25 cellular contexts compared by ENCODE assay signal in the genomic region with DNA sequence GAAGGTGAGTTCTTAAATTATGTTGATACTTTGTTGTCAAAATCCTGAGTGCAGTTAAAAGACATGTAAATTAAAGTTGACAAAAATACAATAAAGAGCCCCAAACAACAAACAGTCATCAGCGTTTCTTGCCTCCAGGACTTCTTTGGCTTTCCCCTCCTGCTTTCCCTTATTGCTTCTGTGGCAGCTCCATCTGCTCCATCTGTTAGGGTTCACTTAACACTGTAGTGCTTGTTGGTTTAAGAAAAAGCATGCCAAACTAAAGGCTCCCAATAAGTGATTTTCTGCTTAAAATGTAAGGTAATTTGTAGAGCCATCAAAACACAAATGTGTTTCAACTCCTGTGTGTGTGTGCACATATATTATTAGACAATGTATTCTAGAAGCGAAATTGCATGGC.
DNase-seq lines count a peak whose midpoint lies in the region; ATAC-seq, FAIRE-seq and TF ChIP-seq lines count a peak whose summit lies in the region.
"Had no signal": no experiment of that assay in that cellular context is flagged by ENCODE, and none has a peak within 500 bp of the region (broad histone marks: within the 10 kb centered on the region; RNA-seq: fewer than 3 reads in every experiment).

No MANE protein-coding gene starts in this region.

- DNase-seq in D721Med (ENCODE audit: insufficient read length, low spot score) (no peak), NCI-H1694 (lab: John Stamatoyannopoulos, UW) (peak; percentile 81), NCI-H69 (lab: John Stamatoyannopoulos, UW) (peak; percentile 100), left kidney (ENCODE audit: low read depth, low spot score) (peak; percentile 63), coronary artery (ENCODE audit: low spot score) (no peak), foreskin keratinocyte (no peak)
- no peak for DNase-seq in NK-92 treated with Interleukin-12 subunit alpha and Interleukin-12 subunit beta, amount 100 ng/mL, for 24 hours (lab: John Stamatoyannopoulos, UW)
- no peak for DNase-seq in CD4-positive, alpha-beta T cell
- DNase-seq: activated CD4-positive, alpha-beta T cell treated with anti-CD3 and anti-CD28 coated beads for 1 hour; activated naive CD8-positive, alpha-beta T cell treated with anti-CD3 and anti-CD28 coated beads, Interleukin-2, amount 50 U/mL, for 24 hours; left lung; mucosa of descending colon; PC-9; right cardiac atrium; SK-N-SH; stimulated activated CD4-positive, alpha-beta T cell treated with anti-CD3 and anti-CD28 coated beads, Interleukin-15, amount 100 ng/mL, for 24 hours; stimulated activated naive B cell treated with anti-CD40 and anti-IgM and Interleukin-4, amounts not matched to agents 10 μg/mL and 1 μg/mL and 100 μg/mL, for 72 hours; T-helper 9 cell had no signal

- no peaks in the 10 kb centered on the region for H3K36me3 Mint-ChIP-seq in CD4-positive, alpha-beta T cell (ENCODE audit: low read depth)
- H3K36me3 Mint-ChIP-seq: CD14-positive monocyte; stimulated activated naive B cell treated with anti-CD40 and anti-IgM and Interleukin-4, amounts not matched to agents 10 μg/mL and 1 μg/mL and 100 μg/mL, for 72 hours had no signal

- no peaks in the 10 kb centered on the region for H3K27me3 ChIP-seq in CD4-positive, alpha-beta T cell (ENCODE audit: control insufficient read depth, insufficient read depth, low read length)
- H3K27me3 ChIP-seq in foreskin keratinocyte: peaks cover 77% of the 10 kb centered on the region
- H3K27me3 ChIP-seq: dorsolateral prefrontal cortex, left lung, tibial nerve had no signal

- no peaks in the 10 kb centered on the region for H3K4me1 ChIP-seq in foreskin keratinocyte
- H3K4me1 ChIP-seq: left lung, tibial nerve had no signal

- intact Hi-C loops in CD4-positive, alpha-beta T cell (cut with DNase I, micrococcal nuclease): no loop called here

- no peak overlapping the region for H3K4me3 ChIP-seq in coronary artery
- H3K4me3 ChIP-seq: dorsolateral prefrontal cortex, left lung, mucosa of descending colon, PC-9, tibial nerve had no signal

- TF ChIP-seq CTCF in D721Med (IDR thresholded peaks at IDR 0.05; ENCODE audit: insufficient read depth, missing control alignments) (no peak), coronary artery (IDR thresholded peaks at IDR 0.05) (no peak), foreskin keratinocyte (conservative IDR thresholded peaks at IDR 0.05) (no peak)
- no peak for TF ChIP-seq CTCF in CD4-positive, alpha-beta T cell (IDR thresholded peaks at IDR 0.05)

- no peaks in the 10 kb centered on the region for H3K27me3 Mint-ChIP-seq in CD4-positive, alpha-beta T cell
- H3K27me3 Mint-ChIP-seq: activated naive CD8-positive, alpha-beta T cell treated with anti-CD3 and anti-CD28 coated beads, Interleukin-2, amount 50 U/mL, for 24 hours; activated T-helper 17 cell treated with anti-CD3 and anti-CD28 coated beads, Interleukin-2, amount 50 U/mL, for 72 hours; stimulated activated naive B cell treated with anti-CD40 and anti-IgM and Interleukin-4, amounts not matched to agents 10 μg/mL and 1 μg/mL and 100 μg/mL, for 72 hours had no signal

- CTCF ChIA-PET in CD4-positive, alpha-beta T cell (lab: Charles Lee): no interaction called here

- H3K4me1 Mint-ChIP-seq in CD4-positive, alpha-beta T cell (ENCODE audit: low read depth): no peaks in the 10 kb centered on the region
- H3K4me1 Mint-ChIP-seq: activated T-helper 17 cell treated with anti-CD3 and anti-CD28 coated beads, Interleukin-2, amount 50 U/mL, for 72 hours; CD14-positive monocyte; stimulated activated naive B cell treated with anti-CD40 and anti-IgM and Interleukin-4, amounts not matched to agents 10 μg/mL and 1 μg/mL and 100 μg/mL, for 72 hours had no signal

- peak; percentile 91 for FAIRE-seq in D721Med (lab: Jason Lieb, UNC)
- FAIRE-seq: bronchial epithelial cell, H54, HepG2 had no signal

- no peak overlapping the region for H3K4me3 Mint-ChIP-seq in CD4-positive, alpha-beta T cell
- H3K4me3 Mint-ChIP-seq: activated naive CD8-positive, alpha-beta T cell treated with anti-CD3 and anti-CD28 coated beads, Interleukin-2, amount 50 U/mL, for 24 hours; activated T-helper 17 cell treated with anti-CD3 and anti-CD28 coated beads, Interleukin-2, amount 50 U/mL, for 72 hours; CD14-positive monocyte; stimulated activated naive B cell treated with anti-CD40 and anti-IgM and Interleukin-4, amounts not matched to agents 10 μg/mL and 1 μg/mL and 100 μg/mL, for 72 hours had no signal

- H3K9me3 ChIP-seq in CD4-positive, alpha-beta T cell (ENCODE audit: control insufficient read depth, low read length): no peaks in the 10 kb centered on the region
- H3K9me3 ChIP-seq: left lung, mucosa of descending colon, SK-N-SH, tibial nerve had no signal

- no peak overlapping the region for H3K27ac Mint-ChIP-seq in CD4-positive, alpha-beta T cell
- H3K27ac Mint-ChIP-seq: activated naive CD8-positive, alpha-beta T cell treated with anti-CD3 and anti-CD28 coated beads, Interleukin-2, amount 50 U/mL, for 24 hours; activated T-helper 17 cell treated with anti-CD3 and anti-CD28 coated beads, Interleukin-2, amount 50 U/mL, for 72 hours; CD14-positive monocyte; stimulated activated naive B cell treated with anti-CD40 and anti-IgM and Interleukin-4, amounts not matched to agents 10 μg/mL and 1 μg/mL and 100 μg/mL, for 72 hours had no signal

- ATAC-seq in CD4-positive, alpha-beta T cell (ENCODE audit: poor library complexity): no peak
- no peak for ATAC-seq in foreskin keratinocyte
- ATAC-seq: activated naive CD8-positive, alpha-beta T cell treated with anti-CD3 and anti-CD28 coated beads, Interleukin-2, amount 50 U/mL, for 24 hours; activated T-helper 17 cell treated with anti-CD3 and anti-CD28 coated beads, Interleukin-2, amount 50 U/mL, for 72 hours; HepG2; left lung; mucosa of descending colon; right cardiac atrium; stimulated activated naive B cell treated with anti-CD40 and anti-IgM and Interleukin-4, amounts not matched to agents 10 μg/mL and 1 μg/mL and 100 μg/mL, for 72 hours had no signal

- no peak overlapping the region for H3K27ac ChIP-seq in coronary artery
- H3K27ac ChIP-seq in CD4-positive, alpha-beta T cell (ENCODE audit: low read depth, low read length): no peak overlapping the region
- H3K27ac ChIP-seq in foreskin keratinocyte: no peak overlapping the region
- H3K27ac ChIP-seq: left lung, PC-9, tibial nerve had no signal

- H3K9me3 Mint-ChIP-seq in CD4-positive, alpha-beta T cell: peaks cover 2% of the 10 kb centered on the region
- H3K9me3 Mint-ChIP-seq: activated naive CD8-positive, alpha-beta T cell treated with anti-CD3 and anti-CD28 coated beads, Interleukin-2, amount 50 U/mL, for 24 hours; stimulated activated naive B cell treated with anti-CD40 and anti-IgM and Interleukin-4, amounts not matched to agents 10 μg/mL and 1 μg/mL and 100 μg/mL, for 72 hours had no signal

- POLR2A ChIA-PET in CD4-positive, alpha-beta T cell (lab: Charles Lee): no interaction called here

Comparison
In these comparisons a context has a peak if more than half of its experiments do, and no peak if none do; other contexts are left out.
1. DNase-seq: peak in NCI-H1694 (single experiment), NCI-H69 (single experiment) and left kidney (single experiment); none in D721Med (single experiment), coronary artery (single experiment), NK-92 treated with Interleukin-12 subunit alpha and Interleukin-12 subunit beta, amount 100 ng/mL, for 24 hours (single experiment), CD4-positive, alpha-beta T cell (0 of 10) and foreskin keratinocyte (0 of 2).